ENCODE assay signal across 8 cellular contexts in genomic region chr6:125153541-125154183, GRCh38. TPM values are rescaled to one million over a fixed set of nuclear protein-coding genes. Genes with fewer than 3 reads are reported as not detected.
A peak's percentile ranks its signal among the peaks of the same experiment; 100 is the strongest.
DNase-seq lines count a peak whose midpoint lies in the region; ATAC-seq and TF ChIP-seq lines count a peak whose summit lies in the region.

A gene with protein sequence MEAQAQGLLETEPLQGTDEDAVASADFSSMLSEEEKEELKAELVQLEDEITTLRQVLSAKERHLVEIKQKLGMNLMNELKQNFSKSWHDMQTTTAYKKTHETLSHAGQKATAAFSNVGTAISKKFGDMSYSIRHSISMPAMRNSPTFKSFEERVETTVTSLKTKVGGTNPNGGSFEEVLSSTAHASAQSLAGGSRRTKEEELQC (plus strand): TSS chr6:125153773. CDS start chr6:125153952, 179 bp downstream.

- no peaks in the 10 kb centered on the region for H3K36me3 Mint-ChIP-seq in activated naive CD8-positive, alpha-beta T cell treated with anti-CD3 and anti-CD28 coated beads, Interleukin-2, amount 10 ng/mL, durations not matched to agents 7 days and 5 days

- peak within 1 kb of the TSS; percentile 2; the same call in 1 of the 2 replicates for H3K9ac ChIP-seq in GM23248

- ATAC-seq in activated naive CD8-positive, alpha-beta T cell treated with anti-CD3 and anti-CD28 coated beads, Interleukin-2, amount 10 ng/mL, durations not matched to agents 7 days and 5 days (ENCODE audit: low read depth): peak; percentile 96
- ATAC-seq in Right ventricle myocardium inferior: peak; percentile 96

- H3K4me1 ChIP-seq in GM23248 (ENCODE audit: insufficient read depth): peaks cover 13% of the 10 kb centered on the region
- peaks cover 17% of the 10 kb centered on the region for H3K4me1 ChIP-seq in SJSA1 (replicated peaks)
- peaks cover 12% of the 10 kb centered on the region for H3K4me1 ChIP-seq in osteoblast (ENCODE audit: insufficient read depth, low read length)
- no peaks in the 10 kb centered on the region for H3K4me1 ChIP-seq in thymus (ENCODE audit: control insufficient read depth, insufficient read depth, low read length)

- peak within 1 kb of the TSS; percentile 83 for H2AFZ ChIP-seq in GM23248
- peak within 1 kb of the TSS; percentile 86 for H2AFZ ChIP-seq in osteoblast (ENCODE audit: low read length)

- H3K4me2 ChIP-seq in GM23248 (ENCODE audit: unreplicated experiment) (peak within 1 kb of the TSS; percentile 89), osteoblast (ENCODE audit: insufficient read depth, low read length) (peak within 1 kb of the TSS; percentile 86)

- H3F3A ChIP-seq in GM23248 (ENCODE audit: insufficient read depth): 0 out of 2 replicates have a peak, but pooled peaks cover 6% of the 10 kb centered on the region

- H3K27ac ChIP-seq in GM23248 (no peak within 1 kb of the TSS), SJSA1 (no peak within 1 kb of the TSS), osteoblast (ENCODE audit: low read depth, low read length) (no peak within 1 kb of the TSS), thymus (ENCODE audit: low read depth) (no peak within 1 kb of the TSS)

- no peaks in the 10 kb centered on the region for H3K36me3 ChIP-seq in GM23248 (ENCODE audit: low read depth)
- no peaks in the 10 kb centered on the region for H3K36me3 ChIP-seq in SJSA1
- no peaks in the 10 kb centered on the region for H3K36me3 ChIP-seq in osteoblast (ENCODE audit: insufficient read depth, low read length)
- H3K36me3 ChIP-seq in thymus (ENCODE audit: control insufficient read depth, insufficient read depth): no peaks in the 10 kb centered on the region

- H3K9me2 ChIP-seq in GM23248 (ENCODE audit: insufficient read depth): no peaks in the 10 kb centered on the region

- H3K9me3 Mint-ChIP-seq in activated naive CD8-positive, alpha-beta T cell treated with anti-CD3 and anti-CD28 coated beads, Interleukin-2, amount 10 ng/mL, durations not matched to agents 7 days and 5 days: no peaks in the 10 kb centered on the region

- H3K79me2 ChIP-seq in GM23248 (ENCODE audit: insufficient read depth) (no peaks in the 10 kb centered on the region), osteoblast (ENCODE audit: insufficient read depth, low read length) (no peaks in the 10 kb centered on the region)

- H3K4me3 ChIP-seq in GM23248 (peak within 1 kb of the TSS; percentile 71), SJSA1 (peak within 1 kb of the TSS; percentile 42), osteoblast (ENCODE audit: insufficient read depth, low read length) (peak within 1 kb of the TSS; percentile 72), thymus (ENCODE audit: low read length) (peak within 1 kb of the TSS; percentile 43)

- no peaks in the 10 kb centered on the region for H4K20me1 ChIP-seq in GM23248 (ENCODE audit: insufficient read depth)
- H4K20me1 ChIP-seq in osteoblast (ENCODE audit: insufficient read depth, low read length): no peaks in the 10 kb centered on the region

- DNase-seq in DMS79 treated with DMSO at 0.1 percent for 48 hours (lab: John Stamatoyannopoulos, UW) (peak; percentile 80), GM23248 (peak; percentile 76), KG1 (lab: John Stamatoyannopoulos, UW) (peak; percentile 16), SJSA1 (ENCODE audit: low read depth in 1 of 2, low spot score in 2 of 2) (peak; percentile 63 to 65), Right ventricle myocardium inferior (ENCODE audit: missing footprints) (peak; percentile 90), osteoblast (ENCODE audit: insufficient read length, low spot score, missing footprints) (peak; percentile 93)
- DNase-seq in activated naive CD8-positive, alpha-beta T cell treated with anti-CD3 and anti-CD28 coated beads, Interleukin-2, amount 10 ng/mL, durations not matched to agents 7 days and 5 days: peak; percentile 73

- H3K27me3 ChIP-seq in GM23248 (replicated peaks; ENCODE audit: insufficient read depth) (no peaks in the 10 kb centered on the region), SJSA1 (replicated peaks) (no peaks in the 10 kb centered on the region), osteoblast (ENCODE audit: insufficient read depth, low read length) (no peaks in the 10 kb centered on the region), thymus (ENCODE audit: control insufficient read depth, insufficient read depth) (peaks cover 10% of the 10 kb centered on the region)

- no peak within 1 kb of the TSS for H3K27ac Mint-ChIP-seq in activated naive CD8-positive, alpha-beta T cell treated with anti-CD3 and anti-CD28 coated beads, Interleukin-2, amount 10 ng/mL, durations not matched to agents 7 days and 5 days

- peak; percentile 75 for TF ChIP-seq CTCF in osteoblast (IDR thresholded peaks at IDR 0.05; ENCODE audit: extremely low read depth, low read depth, low read length)

- H3K4me1 Mint-ChIP-seq in activated naive CD8-positive, alpha-beta T cell treated with anti-CD3 and anti-CD28 coated beads, Interleukin-2, amount 10 ng/mL, durations not matched to agents 7 days and 5 days: peaks cover 2% of the 10 kb centered on the region

- H3K9me3 ChIP-seq in GM23248 (ENCODE audit: low read depth): no peaks in the 10 kb centered on the region
- no peaks in the 10 kb centered on the region for H3K9me3 ChIP-seq in SJSA1 (replicated peaks)
- H3K9me3 ChIP-seq in osteoblast (ENCODE audit: low read depth, low read length): no peaks in the 10 kb centered on the region
- no peaks in the 10 kb centered on the region for H3K9me3 ChIP-seq in thymus (ENCODE audit: control insufficient read depth)

- POLR2A ChIA-PET in activated naive CD8-positive, alpha-beta T cell treated with anti-CD3 and anti-CD28 coated beads, Interleukin-2, amount 10 ng/mL, durations not matched to agents 7 days and 5 days (lab: Charles Lee): no interaction called here

- peak within 1 kb of the TSS; percentile 63 for H3K4me3 Mint-ChIP-seq in activated naive CD8-positive, alpha-beta T cell treated with anti-CD3 and anti-CD28 coated beads, Interleukin-2, amount 10 ng/mL, durations not matched to agents 7 days and 5 days

- in situ Hi-C loops in GM23248 (cut with MboI): loop anchor here (10.0 to 25.0 kb wide), 2 partner anchors 141 to 609 kb away; no protein-coding TSS in a partner anchor

- intact Hi-C loops in Right ventricle myocardium inferior (cut with DNase I): loop anchor here (1.0 to 10.0 kb wide), 4 partner anchors 44 to 601 kb away; partner anchors contain the start of gene HDDC2

- WGBS in GM23248 (ENCODE audit: low coverage in 1 of 2, low lambda C conversion rate in 2 of 2, missing lambda C conversion rate in 2 of 2), 2 experiments: 2% methylated on average over 28 to 46 of the region's 46 CpGs
- WGBS in thymus: under 1% methylated on average over 46 of the region's 46 CpGs

- peaks cover 43% of the 10 kb centered on the region for H3K27me3 Mint-ChIP-seq in activated naive CD8-positive, alpha-beta T cell treated with anti-CD3 and anti-CD28 coated beads, Interleukin-2, amount 10 ng/mL, durations not matched to agents 7 days and 5 days

RNA-seq across cellular contexts. Expression of the gene that starts here (rescaled TPM):
- total RNA-seq in GM23248 (2014; rRNA removed; shearing (Covaris generic)): 5.1 and 5.7 TPM in 2 replicates
- 11.3 and 12.3 TPM in 2 replicates for polyA plus RNA-seq in GM23248 (2016; fragmentation: Nextera tagmentation; extraction: Ambion mirVana)
- 39.2 and 47.9 TPM in 2 replicates for total RNA-seq in SJSA1 (2014; rRNA removed; shearing (Covaris generic))
- total RNA-seq in activated naive CD8-positive, alpha-beta T cell treated with anti-CD3 and anti-CD28 coated beads, Interleukin-2, amount 10 ng/mL, durations not matched to agents 7 days and 5 days: not detected
- total RNA-seq in Right ventricle myocardium inferior: 56.2 TPM
- 22.7 and 35.5 TPM in 2 replicates for total RNA-seq in osteoblast
- polyA plus RNA-seq in thymus: 16.9 TPM

Comparison
In these comparisons a context has a peak if more than half of its experiments do, and no peak if none do; other contexts are left out.
1. Peak in DNase-seq and ATAC-seq in activated naive CD8-positive, alpha-beta T cell treated with anti-CD3 and anti-CD28 coated beads, Interleukin-2, amount 10 ng/mL, durations not matched to agents 7 days and 5 days; RNA of the gene not detected or under 1 TPM.
2. DNase-seq: peak in every context shown above with its lines; median percentile 93 in osteoblast; 90 in Right ventricle myocardium inferior; 80 in DMS79 treated with DMSO at 0.1 percent for 48 hours; 76 in GM23248; 73 in activated naive CD8-positive, alpha-beta T cell treated with anti-CD3 and anti-CD28 coated beads, Interleukin-2, amount 10 ng/mL, durations not matched to agents 7 days and 5 days; 64 in SJSA1; 16 in KG1.